Comparison of ENCODE assay signal across 8 cellular contexts in genomic region chr5:127313847-127314473, GRCh38. TPM values are rescaled to one million over a fixed set of nuclear protein-coding genes. Genes with fewer than 3 reads are reported as not detected.
DNase-seq lines count a peak whose midpoint lies in the region; ATAC-seq, FAIRE-seq and TF ChIP-seq lines count a peak whose summit lies in the region.

No MANE protein-coding gene starts in this region.

- TF ChIP-seq EP300 in sigmoid colon (IDR thresholded peaks at IDR 0.05) = no peak

- peak; percentile 99 for ATAC-seq in HG03175 (IDR thresholded peaks at IDR 0.05; ENCODE audit: unreplicated experiment)

- intact Hi-C loops in sigmoid colon (cut with DNase I) = loop anchor here (2.0 to 10.0 kb wide), 2 partner anchors 475 to 639 kb away; no protein-coding TSS in a partner anchor

- no peaks in the 10 kb centered on the region for H3K9me3 ChIP-seq in sigmoid colon

- H3K4me3 ChIP-seq in sigmoid colon = no peak overlapping the region

- H3K27ac ChIP-seq in sigmoid colon = no peak overlapping the region

- no peaks in the 10 kb centered on the region for H3K36me3 ChIP-seq in sigmoid colon

- peak; percentile 97 for FAIRE-seq in GM19239 (lab: Jason Lieb, UNC)
- FAIRE-seq in RCC 7860 (lab: Jason Lieb, UNC) = peak; percentile 38

- peaks cover 0 to 6% (median 0%) of the 10 kb centered on the region in 4 donors for H3K4me1 ChIP-seq in sigmoid colon

- WGBS in sigmoid colon, 2 donors = 14 to 38% methylated on average over 7 of the region's 7 CpGs

- DNase-seq in COLO829 (ENCODE audit: low spot score) (peak; percentile 45), GM19239 (ENCODE audit: insufficient read length, low spot score) (peak; percentile 40), RCC 7860 (ENCODE audit: low spot score) (peak; percentile 36), activated T-helper 1 cell treated with Interleukin-2 at 50 U/mL for 16 hours (ENCODE audit: low read depth) (peak; percentile 39), glomerular visceral epithelial cell (ENCODE audit: extremely low spot score) (peak; percentile 66), sigmoid colon (peak; percentile 68), putamen (ENCODE audit: low spot score) (no peak)

- no peaks in the 10 kb centered on the region for H3K27me3 ChIP-seq in sigmoid colon

- TF ChIP-seq POLR2A in sigmoid colon (IDR thresholded peaks at IDR 0.05) = no peak

- peak in 3 of 4 experiments; percentile 33 to 60 (median 43) for TF ChIP-seq CTCF in sigmoid colon (IDR thresholded peaks at IDR 0.05)

RNA-seq across cellular contexts. Expression of gene MEGF10, which starts 23.4 kb away (rescaled TPM):
- 1 to 10 TPM; 1.2 to 3.6 (median 2.7) TPM for total RNA-seq in sigmoid colon
- polyA plus RNA-seq in sigmoid colon = under 1 TPM in 2 of 3 donors, not detected in 1; under 0.01 to 0.29 TPM
